8 cellular contexts compared by ENCODE assay signal in the genomic region with DNA sequence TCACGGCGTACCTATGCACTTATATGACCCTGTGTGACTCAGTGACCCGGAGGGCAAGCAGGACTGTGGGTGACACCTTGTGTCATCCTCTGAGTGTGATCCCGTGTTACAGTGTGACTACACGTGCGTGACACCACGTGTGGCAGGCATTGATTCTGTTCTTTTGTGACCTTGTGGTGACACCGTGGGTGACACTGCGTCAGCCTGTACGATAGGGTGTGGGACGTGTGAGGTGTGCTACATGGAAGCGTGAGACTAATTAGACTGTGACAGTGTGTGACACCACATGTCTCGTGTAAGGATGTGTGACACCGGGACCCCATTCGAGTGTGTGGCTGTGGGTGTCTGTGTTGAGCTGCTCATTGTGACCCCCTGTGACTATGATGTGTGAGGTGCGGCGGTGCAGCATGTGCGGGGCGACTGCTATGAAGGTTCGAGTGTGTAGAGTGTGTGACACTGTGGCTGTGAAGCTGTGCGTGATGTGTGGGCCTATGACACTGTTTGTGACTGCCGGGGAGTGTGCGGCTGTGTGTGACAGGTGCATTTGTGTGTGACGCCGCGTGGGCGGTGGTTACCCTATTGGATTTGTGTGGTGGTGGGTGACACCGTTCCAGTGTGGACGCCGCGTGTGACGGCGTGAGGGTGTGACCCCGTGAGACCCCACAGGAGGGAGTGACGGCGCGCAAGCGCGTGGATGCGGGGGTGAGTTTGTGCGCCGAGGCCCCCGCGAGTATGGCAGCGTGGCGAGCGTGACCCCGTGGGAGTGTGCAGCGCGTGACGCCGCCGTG. TPM values are rescaled to one million over a fixed set of nuclear protein-coding genes. Genes with fewer than 3 reads are reported as not detected.
DNase-seq lines count a peak whose midpoint lies in the region; ATAC-seq and TF ChIP-seq lines count a peak whose summit lies in the region.

TSS of gene SPTBN4 (plus strand) at position 783 of the 788 bp plus-strand sequence. CDS start 5,621 bp downstream, outside the sequence.

- ATAC-seq in Right ventricle myocardium superior (ENCODE audit: poor library complexity) (peak; percentile 3), psoas muscle (peak; percentile 2 to 56 (median 46)), aorta (ENCODE audit: low FRiP score) (no peak), HG03442 (IDR thresholded peaks at IDR 0.05; ENCODE audit: unreplicated experiment) (no peak)

- H3K9me3 ChIP-seq in psoas muscle (no peaks in the 10 kb centered on the region), aorta (ENCODE audit: control insufficient read depth, low read length) (no peaks in the 10 kb centered on the region)

- 7 to 12% (median 7%) methylated on average over 41 to 53 of the region's 53 CpGs for WGBS in psoas muscle, 3 donors
- 12% methylated on average over 33 to 53 of the region's 53 CpGs for WGBS in aorta, 2 donors

- H3K27me3 ChIP-seq in psoas muscle (ENCODE audit: insufficient read depth in 3 of 3, low read length in 2 of 3) (no peaks in the 10 kb centered on the region), aorta (ENCODE audit: control insufficient read depth in 1 of 2, insufficient read depth in 2 of 2, low read length in 1 of 2) (no peaks in the 10 kb centered on the region)

- no peak for TF ChIP-seq EP300 in Ishikawa (IDR thresholded peaks at IDR 0.05; ENCODE audit: borderline replicate concordance)

- intact Hi-C loops in Right ventricle myocardium superior (cut with DNase I) = no loop called here
- intact Hi-C loops in psoas muscle (cut with DNase I) = loop anchor here in 1 of 2 donors (5.0 kb wide), 1 partner anchor 131 kb away; no protein-coding TSS in a partner anchor
- intact Hi-C loops in aorta (cut with DNase I) = loop anchor here (10.0 kb wide), 3 partner anchors 128 to 168 kb away; partner anchors contain the start of gene LTBP4 (in 1 of the 2)

- H3K4me3 ChIP-seq in psoas muscle (peak within 1 kb of the TSS; percentile 85), aorta (ENCODE audit: low read length in 2 of 2) (peak within 1 kb of the TSS; percentile 42 to 55)

- no peaks in the 10 kb centered on the region for H3K36me3 ChIP-seq in psoas muscle (ENCODE audit: insufficient read depth in 1 of 2, low read depth in 1 of 2)
- H3K36me3 ChIP-seq in aorta (ENCODE audit: control insufficient read depth in 1 of 2, insufficient read depth in 2 of 2, low read length in 1 of 2) = no peaks in the 10 kb centered on the region

- DNase-seq in NCI-H2227 (lab: John Stamatoyannopoulos, UW; ENCODE audit: unreplicated experiment) (peak; percentile 66), NCI-H2227 treated with DMSO at 0.1 percent for 48 hours (lab: John Stamatoyannopoulos, UW) (no peak), Right ventricle myocardium superior (peak; percentile 60), psoas muscle (peak; percentile 53 to 72), aorta (peak; percentile 70 to 84)
- peak; percentile 91 for DNase-seq in activated effector memory CD4-positive, alpha-beta T cell treated with anti-CD3 and anti-CD28 coated beads, Interleukin-2, amount 50 U/mL, for 16 hours

- no peak for TF ChIP-seq CTCF in psoas muscle (IDR thresholded peaks at IDR 0.05)

- H3K4me1 ChIP-seq in psoas muscle (peaks cover 12% of the 10 kb centered on the region), aorta (ENCODE audit: control insufficient read depth in 1 of 2, insufficient read depth in 2 of 2, low read length in 2 of 2) (peaks cover 0 to 3% of the 10 kb centered on the region in 2 donors)

- TF ChIP-seq RAD21 in Ishikawa (IDR thresholded peaks at IDR 0.05; ENCODE audit: low read depth) = no peak

- H3K27ac ChIP-seq in psoas muscle (peak within 1 kb of the TSS; percentile 94), aorta (ENCODE audit: low read depth in 1 of 2, low read length in 2 of 2) (peak within 1 kb of the TSS in 1 of 2 donors; percentile 42)

TF ChIP-seq in Ishikawa, 13 proteins besides CTCF, POLR2A, EP300 and RAD21:
- peak; percentile 49 for TF ChIP-seq EGR1 (IDR thresholded peaks at IDR 0.05)
- no peak for TF ChIP-seq ZBTB7A (IDR thresholded peaks at IDR 0.05; ENCODE audit: low read depth)
- no peak for TF ChIP-seq TCF12 (IDR thresholded peaks at IDR 0.05; ENCODE audit: low read depth)
- TF ChIP-seq MAX (IDR thresholded peaks at IDR 0.05) = peak; percentile 76
- TF ChIP-seq YY1 (IDR thresholded peaks at IDR 0.05; ENCODE audit: low read depth) = no peak
- TF ChIP-seq, protein P1, sequence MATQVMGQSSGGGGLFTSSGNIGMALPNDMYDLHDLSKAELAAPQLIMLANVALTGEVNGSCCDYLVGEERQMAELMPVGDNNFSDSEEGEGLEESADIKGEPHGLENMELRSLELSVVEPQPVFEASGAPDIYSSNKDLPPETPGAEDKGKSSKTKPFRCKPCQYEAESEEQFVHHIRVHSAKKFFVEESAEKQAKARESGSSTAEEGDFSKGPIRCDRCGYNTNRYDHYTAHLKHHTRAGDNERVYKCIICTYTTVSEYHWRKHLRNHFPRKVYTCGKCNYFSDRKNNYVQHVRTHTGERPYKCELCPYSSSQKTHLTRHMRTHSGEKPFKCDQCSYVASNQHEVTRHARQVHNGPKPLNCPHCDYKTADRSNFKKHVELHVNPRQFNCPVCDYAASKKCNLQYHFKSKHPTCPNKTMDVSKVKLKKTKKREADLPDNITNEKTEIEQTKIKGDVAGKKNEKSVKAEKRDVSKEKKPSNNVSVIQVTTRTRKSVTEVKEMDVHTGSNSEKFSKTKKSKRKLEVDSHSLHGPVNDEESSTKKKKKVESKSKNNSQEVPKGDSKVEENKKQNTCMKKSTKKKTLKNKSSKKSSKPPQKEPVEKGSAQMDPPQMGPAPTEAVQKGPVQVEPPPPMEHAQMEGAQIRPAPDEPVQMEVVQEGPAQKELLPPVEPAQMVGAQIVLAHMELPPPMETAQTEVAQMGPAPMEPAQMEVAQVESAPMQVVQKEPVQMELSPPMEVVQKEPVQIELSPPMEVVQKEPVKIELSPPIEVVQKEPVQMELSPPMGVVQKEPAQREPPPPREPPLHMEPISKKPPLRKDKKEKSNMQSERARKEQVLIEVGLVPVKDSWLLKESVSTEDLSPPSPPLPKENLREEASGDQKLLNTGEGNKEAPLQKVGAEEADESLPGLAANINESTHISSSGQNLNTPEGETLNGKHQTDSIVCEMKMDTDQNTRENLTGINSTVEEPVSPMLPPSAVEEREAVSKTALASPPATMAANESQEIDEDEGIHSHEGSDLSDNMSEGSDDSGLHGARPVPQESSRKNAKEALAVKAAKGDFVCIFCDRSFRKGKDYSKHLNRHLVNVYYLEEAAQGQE (IDR thresholded peaks at IDR 0.05; ENCODE audit: low read depth) = no peak

RNA-seq across cellular contexts. Expression of gene SPTBN4, which starts in this region (rescaled TPM):
- total RNA-seq in Right ventricle myocardium superior (4.5 TPM), psoas muscle (1 to 10 TPM; 1.8 to 4.7 (median 2.8) TPM), aorta (1 to 10 TPM; 1.3 to 3.6 TPM)
- polyA plus RNA-seq in psoas muscle (1 to 10 TPM in 2 of 3 donors, under 1 TPM in 1; 0.66 to 2.9 (median 2.8) TPM), aorta (1 to 10 TPM in 1 of 2 donors, under 1 TPM in 1; 0.25 to 4.1 TPM)

Comparison
In these comparisons a context has a peak if more than half of its experiments do, and no peak if none do; other contexts are left out.
1. ATAC-seq: peak in Right ventricle myocardium superior (single experiment) and psoas muscle (4 of 4); none in aorta (single experiment) and HG03442 (single experiment).